ENCODE assay signal across 8 cellular contexts in genomic region chrX:65697173-65697572, GRCh38. TPM values are rescaled to one million over a fixed set of nuclear protein-coding genes. Genes with fewer than 3 reads are reported as not detected.
DNase-seq lines count a peak whose midpoint lies in the region; ATAC-seq and TF ChIP-seq lines count a peak whose summit lies in the region.

No MANE protein-coding gene starts in this region.

- H3K36me3 Mint-ChIP-seq in CD4-positive, alpha-beta memory T cell = peaks cover 28 to 43% of the 10 kb centered on the region in 2 donors
- H3K36me3 Mint-ChIP-seq in naive thymus-derived CD8-positive, alpha-beta T cell = peaks cover 0 to 12% (median 0%) of the 10 kb centered on the region in 3 donors

- CTCF ChIA-PET in CD4-positive, alpha-beta memory T cell (lab: Charles Lee; ENCODE audit: partially characterized antibody) = interaction anchor here (1.7 to 2.7 kb wide), 4 partner anchors 11 to 289 kb away, joined by 4 to 16 read pairs (median 7); no protein-coding TSS in a partner anchor

- no peak for DNase-seq in CD4-positive, alpha-beta memory T cell
- DNase-seq in MG63 (peak; percentile 44), choroid plexus epithelial cell (ENCODE audit: low read depth) (peak; percentile 45), DMS79 (lab: John Stamatoyannopoulos, UW) (no peak), NCI-H774 (lab: John Stamatoyannopoulos, UW) (no peak), SJCRH30 (no peak)
- DNase-seq in naive thymus-derived CD8-positive, alpha-beta T cell = no peak

- H3K36me3 ChIP-seq in CD4-positive, alpha-beta memory T cell (ENCODE audit: insufficient read depth, low read length) = no peaks in the 10 kb centered on the region
- H3K36me3 ChIP-seq in MG63 = peaks cover 12% of the 10 kb centered on the region
- no peaks in the 10 kb centered on the region; the same call in 1 of the 2 replicates for H3K36me3 ChIP-seq in SJCRH30

- no peak for ATAC-seq in naive thymus-derived CD8-positive, alpha-beta T cell
- no peak for ATAC-seq in HG02852 (IDR thresholded peaks at IDR 0.05; ENCODE audit: unreplicated experiment)

- H3K27me3 Mint-ChIP-seq in CD4-positive, alpha-beta memory T cell = no peaks in the 10 kb centered on the region
- no peaks in the 10 kb centered on the region for H3K27me3 Mint-ChIP-seq in naive thymus-derived CD8-positive, alpha-beta T cell

- H3K4me3 Mint-ChIP-seq in CD4-positive, alpha-beta memory T cell = peak overlapping the region; percentile 66 to 92 (median 83)
- H3K4me3 Mint-ChIP-seq in naive thymus-derived CD8-positive, alpha-beta T cell = peak overlapping the region; percentile 70 to 89 (median 82)

- no peaks in the 10 kb centered on the region for H3K9me3 Mint-ChIP-seq in CD4-positive, alpha-beta memory T cell
- no peaks in the 10 kb centered on the region for H3K9me3 Mint-ChIP-seq in naive thymus-derived CD8-positive, alpha-beta T cell

- peak overlapping the region in 1 of 2 donors; percentile 38 for H3K4me3 ChIP-seq in CD4-positive, alpha-beta memory T cell (ENCODE audit: low read length in 2 of 2)
- H3K4me3 ChIP-seq in MG63 (no peak overlapping the region), choroid plexus epithelial cell (ENCODE audit: low read depth, low read length) (no peak overlapping the region), SJCRH30 (no peak overlapping the region)

- intact Hi-C loops in CD4-positive, alpha-beta memory T cell (cut with micrococcal nuclease) = loop anchor here (2.0 kb wide), 1 partner anchor 22 kb away; no protein-coding TSS in a partner anchor

- H3K27ac Mint-ChIP-seq in CD4-positive, alpha-beta memory T cell = peak overlapping the region; percentile 89 to 97 (median 95)
- H3K27ac Mint-ChIP-seq in naive thymus-derived CD8-positive, alpha-beta T cell = peak overlapping the region; percentile 79 to 99 (median 96)

- no peaks in the 10 kb centered on the region for H3K27me3 ChIP-seq in CD4-positive, alpha-beta memory T cell (ENCODE audit: insufficient read depth, low read length)
- H3K27me3 ChIP-seq in MG63 (no peaks in the 10 kb centered on the region), SJCRH30 (no peaks in the 10 kb centered on the region)

- peaks cover 97% of the 10 kb centered on the region for H3K4me1 ChIP-seq in CD4-positive, alpha-beta memory T cell (ENCODE audit: insufficient read depth, low read length)
- no peaks in the 10 kb centered on the region for H3K4me1 ChIP-seq in SJCRH30

- POLR2A ChIA-PET in CD4-positive, alpha-beta memory T cell (lab: Charles Lee; ENCODE audit: partially characterized antibody) = interaction anchor here (0.8 to 6.1 kb wide), 15 partner anchors 8 to 321 kb away, joined by 3 to 106 read pairs (median 7); partner anchors contain the start of gene MSN
- POLR2A ChIA-PET in naive thymus-derived CD8-positive, alpha-beta T cell (lab: Charles Lee) = interaction anchor here (1.0 to 3.4 kb wide), 11 partner anchors 9 to 229 kb away, joined by 3 to 30 read pairs (median 8); no protein-coding TSS in a partner anchor

- H3K27ac ChIP-seq in CD4-positive, alpha-beta memory T cell (ENCODE audit: low read depth, low read length) = peak overlapping the region; percentile 56
- no peak overlapping the region for H3K27ac ChIP-seq in SJCRH30

- no peak for TF ChIP-seq CTCF in choroid plexus epithelial cell (conservative IDR thresholded peaks at IDR 0.05; ENCODE audit: low read depth, low read length)

- peaks cover 53 to 97% (median 85%) of the 10 kb centered on the region in 4 donors for H3K4me1 Mint-ChIP-seq in CD4-positive, alpha-beta memory T cell
- peaks cover 31 to 96% (median 82%) of the 10 kb centered on the region in 4 donors for H3K4me1 Mint-ChIP-seq in naive thymus-derived CD8-positive, alpha-beta T cell

- H3K9me3 ChIP-seq in CD4-positive, alpha-beta memory T cell (ENCODE audit: control insufficient read depth in 1 of 2, low read length in 2 of 2) = no peaks in the 10 kb centered on the region
- no peaks in the 10 kb centered on the region for H3K9me3 ChIP-seq in MG63
- H3K9me3 ChIP-seq in SJCRH30 (replicated peaks) = no peaks in the 10 kb centered on the region

RNA-seq across cellular contexts. Expression of gene MSN, which starts 29.7 kb away (rescaled TPM):
- total RNA-seq in CD4-positive, alpha-beta memory T cell = 100 to 1,000 TPM; 334 to 343 TPM
- 100 to 1,000 TPM; 594 to 669 TPM for polyA plus RNA-seq in CD4-positive, alpha-beta memory T cell
- 303 and 315 TPM in 2 replicates for total RNA-seq in MG63 (2014; rRNA removed; shearing (Covaris generic); ENCODE audit: low replicate concordance)
- total RNA-seq in naive thymus-derived CD8-positive, alpha-beta T cell = 100 to 1,000 TPM; 298 to 315 TPM
- polyA plus RNA-seq in naive thymus-derived CD8-positive, alpha-beta T cell = 100 to 1,000 TPM; 467 to 552 (median 518) TPM
- total RNA-seq in SJCRH30 (2014; rRNA removed; shearing (Covaris generic)) = 247 and 249 TPM in 2 replicates

Comparison
In these comparisons a context has a peak if more than half of its experiments do, and no peak if none do; other contexts are left out.
1. DNase-seq: peak in MG63 (single experiment) and choroid plexus epithelial cell (single experiment); none in CD4-positive, alpha-beta memory T cell (0 of 5), naive thymus-derived CD8-positive, alpha-beta T cell (0 of 10), DMS79 (single experiment), NCI-H774 (single experiment) and SJCRH30 (0 of 2).